9 cellular contexts compared by ENCODE assay signal in genomic region chr5:132095077-132095744, GRCh38. TPM values are rescaled to one million over a fixed set of nuclear protein-coding genes. Genes with fewer than 3 reads are reported as not detected.
DNase-seq lines count a peak whose midpoint lies in the region; ATAC-seq and TF ChIP-seq lines count a peak whose summit lies in the region.
"Had no signal": no experiment of that assay in that cellular context is flagged by ENCODE, and none has a peak within 500 bp of the region (broad histone marks: within the 10 kb centered on the region; RNA-seq: fewer than 3 reads in every experiment).

No MANE protein-coding gene starts in this region.

- peak overlapping the region; percentile 61 for H3K4me2 ChIP-seq in OCI-LY3 (ENCODE audit: low read length)

- H3K36me3 Mint-ChIP-seq in natural killer cell treated with Interleukin-12 subunit alpha and Interleukin-12 subunit beta and Interleukin-15 and Interleukin-18, amount 100 ng/mL, for 72 hours = peaks cover 5% of the 10 kb centered on the region
- H3K36me3 Mint-ChIP-seq in activated naive CD4-positive, alpha-beta T cell treated with anti-CD3 and anti-CD28 coated beads, Interleukin-2, amount 10 ng/mL, durations not matched to agents 7 days and 5 days = peaks cover 2% of the 10 kb centered on the region

- peaks cover 40 to 63% of the 10 kb centered on the region in 2 donors for H3K4me1 Mint-ChIP-seq in natural killer cell treated with Interleukin-12 subunit alpha and Interleukin-12 subunit beta and Interleukin-15 and Interleukin-18, amount 100 ng/mL, for 72 hours (ENCODE audit: low read depth in 2 of 2)
- H3K4me1 Mint-ChIP-seq in activated naive CD4-positive, alpha-beta T cell treated with anti-CD3 and anti-CD28 coated beads, Interleukin-2, amount 10 ng/mL, durations not matched to agents 7 days and 5 days = peaks cover 33% of the 10 kb centered on the region

- H3K27ac Mint-ChIP-seq in natural killer cell treated with Interleukin-12 subunit alpha and Interleukin-12 subunit beta and Interleukin-15 and Interleukin-18, amount 100 ng/mL, for 72 hours = peak overlapping the region; percentile 47 to 84
- no peak overlapping the region for H3K27ac Mint-ChIP-seq in activated naive CD4-positive, alpha-beta T cell treated with anti-CD3 and anti-CD28 coated beads, Interleukin-2, amount 10 ng/mL, durations not matched to agents 7 days and 5 days

- DNase-seq in CMK (ENCODE audit: low read depth) = peak; percentile 77
- DNase-seq in coronary artery (ENCODE audit: low spot score) = peak; percentile 19
- peak; percentile 89 for DNase-seq in natural killer cell treated with Interleukin-12 subunit alpha and Interleukin-12 subunit beta and Interleukin-15 and Interleukin-18, amount 100 ng/mL, for 72 hours (ENCODE audit: low spot score)
- DNase-seq in central memory CD4-positive, alpha-beta T cell = no peak
- no peak for DNase-seq in nucleus accumbens (lab: John Stamatoyannopoulos, UW)
- DNase-seq in activated naive CD4-positive, alpha-beta T cell treated with anti-CD3 and anti-CD28 coated beads, Interleukin-2, amount 10 ng/mL, durations not matched to agents 7 days and 5 days = no peak
- DNase-seq: NCI-H2227 treated with DMSO at 0.1 percent for 48 hours had no signal

- H3K36me3 ChIP-seq in OCI-LY3 (replicated peaks; ENCODE audit: low read depth, low read length) = no peaks in the 10 kb centered on the region

- H3K9me3 ChIP-seq in OCI-LY3 (ENCODE audit: insufficient read depth, low read length) = no peaks in the 10 kb centered on the region

- H3K27ac ChIP-seq in OCI-LY3 (ENCODE audit: low read length) = peak overlapping the region; percentile 57
- no peak overlapping the region for H3K27ac ChIP-seq in coronary artery

- no peak overlapping the region for H2AFZ ChIP-seq in OCI-LY3 (ENCODE audit: low read depth, low read length)

- H3K4me1 ChIP-seq in OCI-LY3 (ENCODE audit: low read length) = peaks cover 61% of the 10 kb centered on the region

- peak overlapping the region; percentile 49; the same call in 1 of the 2 replicates for H3K9ac ChIP-seq in OCI-LY3 (ENCODE audit: low read length)

- peak overlapping the region; percentile 32; the same call in 1 of the 2 replicates for H3K4me3 ChIP-seq in OCI-LY3 (ENCODE audit: low read length)
- no peak overlapping the region for H3K4me3 ChIP-seq in coronary artery

- H3K79me2 ChIP-seq in OCI-LY3 (ENCODE audit: low read length) = no peaks in the 10 kb centered on the region

- CTCF ChIA-PET in activated naive CD4-positive, alpha-beta T cell treated with anti-CD3 and anti-CD28 coated beads, Interleukin-2, amount 10 ng/mL, durations not matched to agents 7 days and 5 days (lab: Charles Lee) = interaction anchor here (0.6 kb wide), 1 partner anchor 284 kb away, joined by 4 read pairs; no protein-coding TSS in a partner anchor

- H3K4me3 Mint-ChIP-seq in natural killer cell treated with Interleukin-12 subunit alpha and Interleukin-12 subunit beta and Interleukin-15 and Interleukin-18, amount 100 ng/mL, for 72 hours = peak overlapping the region; percentile 22
- no peak overlapping the region for H3K4me3 Mint-ChIP-seq in activated naive CD4-positive, alpha-beta T cell treated with anti-CD3 and anti-CD28 coated beads, Interleukin-2, amount 10 ng/mL, durations not matched to agents 7 days and 5 days

- H3K27me3 ChIP-seq in OCI-LY3 (ENCODE audit: low read depth, low read length) = peaks cover 14% of the 10 kb centered on the region

- TF ChIP-seq CTCF in OCI-LY3 (IDR thresholded peaks at IDR 0.05; ENCODE audit: low read depth, low read length) (no peak), coronary artery (IDR thresholded peaks at IDR 0.05) (no peak)

- no peaks in the 10 kb centered on the region for H3K9me3 Mint-ChIP-seq in natural killer cell treated with Interleukin-12 subunit alpha and Interleukin-12 subunit beta and Interleukin-15 and Interleukin-18, amount 100 ng/mL, for 72 hours
- no peaks in the 10 kb centered on the region for H3K9me3 Mint-ChIP-seq in activated naive CD4-positive, alpha-beta T cell treated with anti-CD3 and anti-CD28 coated beads, Interleukin-2, amount 10 ng/mL, durations not matched to agents 7 days and 5 days

- H4K20me1 ChIP-seq in OCI-LY3 (ENCODE audit: insufficient read depth, low read length) = no peaks in the 10 kb centered on the region

- H3K27me3 Mint-ChIP-seq in natural killer cell treated with Interleukin-12 subunit alpha and Interleukin-12 subunit beta and Interleukin-15 and Interleukin-18, amount 100 ng/mL, for 72 hours = peaks cover 0 to 7% of the 10 kb centered on the region in 2 donors
- peaks cover 25% of the 10 kb centered on the region for H3K27me3 Mint-ChIP-seq in activated naive CD4-positive, alpha-beta T cell treated with anti-CD3 and anti-CD28 coated beads, Interleukin-2, amount 10 ng/mL, durations not matched to agents 7 days and 5 days

- ATAC-seq in natural killer cell treated with Interleukin-12 subunit alpha and Interleukin-12 subunit beta and Interleukin-15 and Interleukin-18, amount 100 ng/mL, for 72 hours = peak; percentile 41 to 83

RNA-seq across cellular contexts. Expression of gene CSF2, which starts 21.6 kb away (rescaled TPM):
- total RNA-seq in natural killer cell treated with Interleukin-12 subunit alpha and Interleukin-12 subunit beta and Interleukin-15 and Interleukin-18, amount 100 ng/mL, for 72 hours = 100 to 1,000 TPM in 1 of 2 donors, 10 to 100 TPM in 1; 41.4 to 125 TPM

RNA-seq across cellular contexts. Expression of gene IL3, which starts 34.8 kb away (rescaled TPM):
- under 1 TPM in 1 of 2 donors, not detected in 1; 0.36 TPM for total RNA-seq in natural killer cell treated with Interleukin-12 subunit alpha and Interleukin-12 subunit beta and Interleukin-15 and Interleukin-18, amount 100 ng/mL, for 72 hours
- total RNA-seq: M059J had no signal

Comparison
In these comparisons a context has a peak if more than half of its experiments do, and no peak if none do; other contexts are left out.
1. DNase-seq: peak in CMK (single experiment), coronary artery (single experiment) and natural killer cell treated with Interleukin-12 subunit alpha and Interleukin-12 subunit beta and Interleukin-15 and Interleukin-18, amount 100 ng/mL, for 72 hours (single experiment); none in central memory CD4-positive, alpha-beta T cell (single experiment), nucleus accumbens (0 of 56) and activated naive CD4-positive, alpha-beta T cell treated with anti-CD3 and anti-CD28 coated beads, Interleukin-2, amount 10 ng/mL, durations not matched to agents 7 days and 5 days (single experiment).